Comparison of ENCODE assay signal across 1 cellular context in the genomic region with DNA sequence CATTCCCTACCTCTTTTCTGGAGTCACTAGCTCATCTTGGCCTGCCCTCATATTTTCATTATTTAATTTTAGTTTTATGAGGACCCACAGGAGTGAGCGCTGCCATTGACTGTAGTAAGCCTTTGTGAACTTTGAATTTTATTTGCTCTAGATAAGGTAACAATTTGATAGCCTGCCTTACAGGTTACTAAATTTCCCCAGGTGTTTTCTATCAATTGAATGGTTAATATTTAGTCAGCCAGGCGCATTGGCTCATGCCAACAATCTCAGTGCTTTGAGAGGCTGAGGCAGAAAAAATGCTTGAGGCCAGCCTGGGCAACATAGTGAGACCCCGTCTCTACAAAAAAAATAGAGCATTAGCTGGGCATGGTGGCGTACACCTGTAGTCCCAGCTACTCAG.
TF ChIP-seq lines count a peak whose summit lies in the region.

No MANE protein-coding gene starts in this region.

TF ChIP-seq in HepG2, 621 proteins besides CTCF, POLR2A, EP300 and RAD21 (continued from another document):
- TF ChIP-seq PTBP1 (IDR thresholded peaks at IDR 0.05; ENCODE audit: low read depth, low read length, poor library complexity, severe bottlenecking) (no peak), CSRNP2 (CRISPR knock-in tag; conservative IDR thresholded peaks at IDR 0.05; ENCODE audit: low read depth) (no peak), ETV5 (CRISPR knock-in tag; IDR thresholded peaks at IDR 0.05; ENCODE audit: borderline replicate concordance) (no peak), ZNF441 (CRISPR knock-in tag; IDR thresholded peaks at IDR 0.05; ENCODE audit: borderline replicate concordance) (no peak), ZNF749 (CRISPR knock-in tag; IDR thresholded peaks at IDR 0.05; ENCODE audit: borderline replicate concordance) (no peak), HCFC1 (IDR thresholded peaks at IDR 0.05; ENCODE audit: low read depth, low read length) (no peak), TERF1 (CRISPR knock-in tag; IDR thresholded peaks at IDR 0.05) (no peak), ZNF329 (CRISPR knock-in tag; IDR thresholded peaks at IDR 0.05; ENCODE audit: low read depth) (no peak), ZNF776 (CRISPR knock-in tag; IDR thresholded peaks at IDR 0.05) (no peak), DZIP1 (CRISPR knock-in tag; IDR thresholded peaks at IDR 0.05) (no peak), ZNF678 (CRISPR knock-in tag; IDR thresholded peaks at IDR 0.05) (no peak), SIX1 (CRISPR knock-in tag; IDR thresholded peaks at IDR 0.05; ENCODE audit: borderline replicate concordance) (no peak), POLR2AphosphoS2 (IDR thresholded peaks at IDR 0.05; ENCODE audit: low read depth, low read length) (no peak)
